In the genomic region with DNA sequence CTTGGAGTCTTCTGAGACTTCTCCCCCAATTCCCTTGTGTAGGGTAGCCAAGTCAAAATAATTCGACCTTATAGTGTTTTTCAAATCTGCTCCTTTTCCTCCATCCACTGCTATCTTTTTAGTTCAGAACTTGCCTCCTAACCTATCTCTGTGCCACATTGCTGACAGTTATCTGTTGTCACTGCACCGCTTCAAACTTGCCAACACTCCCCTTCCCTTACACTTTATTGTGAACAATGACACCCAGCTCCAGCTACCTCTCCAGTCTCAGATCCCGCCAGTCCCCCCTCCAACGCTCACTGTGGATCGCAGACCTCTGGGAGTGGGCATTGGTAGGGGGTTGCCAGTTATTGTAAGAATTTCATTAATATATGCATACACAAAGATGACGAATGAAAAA, we compare ENCODE assay signal across 1 cellular context.
TF ChIP-seq lines count a peak whose summit lies in the region.

No MANE protein-coding gene starts in this region.

TF ChIP-seq in K562, 482 proteins besides CTCF, POLR2A, EP300 and RAD21 (continued from another document):
- TF ChIP-seq TCF3 (CRISPR knock-in tag; IDR thresholded peaks at IDR 0.05): peak; percentile 90
- peak; percentile 77 to 79 for TF ChIP-seq TRIM24 (IDR thresholded peaks at IDR 0.05)
- TF ChIP-seq RBBP5 (IDR thresholded peaks at IDR 0.05; ENCODE audit: borderline replicate concordance, insufficient read depth, low read length, poor library complexity, severe bottlenecking): no peak
- TF ChIP-seq SREBF1 (IDR thresholded peaks at IDR 0.05; ENCODE audit: borderline replicate concordance, low read depth, low read length): no peak
- TF ChIP-seq, protein P1, sequence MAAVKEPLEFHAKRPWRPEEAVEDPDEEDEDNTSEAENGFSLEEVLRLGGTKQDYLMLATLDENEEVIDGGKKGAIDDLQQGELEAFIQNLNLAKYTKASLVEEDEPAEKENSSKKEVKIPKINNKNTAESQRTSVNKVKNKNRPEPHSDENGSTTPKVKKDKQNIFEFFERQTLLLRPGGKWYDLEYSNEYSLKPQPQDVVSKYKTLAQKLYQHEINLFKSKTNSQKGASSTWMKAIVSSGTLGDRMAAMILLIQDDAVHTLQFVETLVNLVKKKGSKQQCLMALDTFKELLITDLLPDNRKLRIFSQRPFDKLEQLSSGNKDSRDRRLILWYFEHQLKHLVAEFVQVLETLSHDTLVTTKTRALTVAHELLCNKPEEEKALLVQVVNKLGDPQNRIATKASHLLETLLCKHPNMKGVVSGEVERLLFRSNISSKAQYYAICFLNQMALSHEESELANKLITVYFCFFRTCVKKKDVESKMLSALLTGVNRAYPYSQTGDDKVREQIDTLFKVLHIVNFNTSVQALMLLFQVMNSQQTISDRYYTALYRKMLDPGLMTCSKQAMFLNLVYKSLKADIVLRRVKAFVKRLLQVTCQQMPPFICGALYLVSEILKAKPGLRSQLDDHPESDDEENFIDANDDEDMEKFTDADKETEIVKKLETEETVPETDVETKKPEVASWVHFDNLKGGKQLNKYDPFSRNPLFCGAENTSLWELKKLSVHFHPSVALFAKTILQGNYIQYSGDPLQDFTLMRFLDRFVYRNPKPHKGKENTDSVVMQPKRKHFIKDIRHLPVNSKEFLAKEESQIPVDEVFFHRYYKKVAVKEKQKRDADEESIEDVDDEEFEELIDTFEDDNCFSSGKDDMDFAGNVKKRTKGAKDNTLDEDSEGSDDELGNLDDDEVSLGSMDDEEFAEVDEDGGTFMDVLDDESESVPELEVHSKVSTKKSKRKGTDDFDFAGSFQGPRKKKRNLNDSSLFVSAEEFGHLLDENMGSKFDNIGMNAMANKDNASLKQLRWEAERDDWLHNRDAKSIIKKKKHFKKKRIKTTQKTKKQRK (IDR thresholded peaks at IDR 0.05; ENCODE audit: borderline replicate concordance, low read depth, low read length): no peak
- no peak for TF ChIP-seq ZNF584 (CRISPR knock-in tag; IDR thresholded peaks at IDR 0.05; ENCODE audit: low read depth)
- TF ChIP-seq POLR3G (IDR thresholded peaks at IDR 0.05; ENCODE audit: extremely low read depth, insufficient read length, insufficient replicate concordance): no peak
- TF ChIP-seq LEF1 (IDR thresholded peaks at IDR 0.05): no peak
- TF ChIP-seq SMAD1 (IDR thresholded peaks at IDR 0.05; ENCODE audit: low read depth, low read length, partially characterized antibody): no peak
- no peak for TF ChIP-seq CAMTA2 (CRISPR knock-in tag; conservative IDR thresholded peaks at IDR 0.05)
- no peak for TF ChIP-seq NR1H2 (CRISPR knock-in tag; IDR thresholded peaks at IDR 0.05)
- TF ChIP-seq, protein P2, sequence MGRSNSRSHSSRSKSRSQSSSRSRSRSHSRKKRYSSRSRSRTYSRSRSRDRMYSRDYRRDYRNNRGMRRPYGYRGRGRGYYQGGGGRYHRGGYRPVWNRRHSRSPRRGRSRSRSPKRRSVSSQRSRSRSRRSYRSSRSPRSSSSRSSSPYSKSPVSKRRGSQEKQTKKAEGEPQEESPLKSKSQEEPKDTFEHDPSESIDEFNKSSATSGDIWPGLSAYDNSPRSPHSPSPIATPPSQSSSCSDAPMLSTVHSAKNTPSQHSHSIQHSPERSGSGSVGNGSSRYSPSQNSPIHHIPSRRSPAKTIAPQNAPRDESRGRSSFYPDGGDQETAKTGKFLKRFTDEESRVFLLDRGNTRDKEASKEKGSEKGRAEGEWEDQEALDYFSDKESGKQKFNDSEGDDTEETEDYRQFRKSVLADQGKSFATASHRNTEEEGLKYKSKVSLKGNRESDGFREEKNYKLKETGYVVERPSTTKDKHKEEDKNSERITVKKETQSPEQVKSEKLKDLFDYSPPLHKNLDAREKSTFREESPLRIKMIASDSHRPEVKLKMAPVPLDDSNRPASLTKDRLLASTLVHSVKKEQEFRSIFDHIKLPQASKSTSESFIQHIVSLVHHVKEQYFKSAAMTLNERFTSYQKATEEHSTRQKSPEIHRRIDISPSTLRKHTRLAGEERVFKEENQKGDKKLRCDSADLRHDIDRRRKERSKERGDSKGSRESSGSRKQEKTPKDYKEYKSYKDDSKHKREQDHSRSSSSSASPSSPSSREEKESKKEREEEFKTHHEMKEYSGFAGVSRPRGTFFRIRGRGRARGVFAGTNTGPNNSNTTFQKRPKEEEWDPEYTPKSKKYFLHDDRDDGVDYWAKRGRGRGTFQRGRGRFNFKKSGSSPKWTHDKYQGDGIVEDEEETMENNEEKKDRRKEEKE (IDR thresholded peaks at IDR 0.05; ENCODE audit: borderline replicate concordance in 1 of 2, control insufficient read depth in 1 of 2, low read depth in 2 of 2, low read length in 1 of 2): no peak
- TF ChIP-seq ZNF699 (CRISPR knock-in tag; IDR thresholded peaks at IDR 0.05; ENCODE audit: insufficient replicate concordance): no peak
- no peak for TF ChIP-seq POLR3A (IDR thresholded peaks at IDR 0.05; ENCODE audit: borderline replicate concordance, extremely low read depth, insufficient read depth, insufficient read length)
- no peak for TF ChIP-seq EWSR1 (IDR thresholded peaks at IDR 0.05; ENCODE audit: borderline replicate concordance, low read depth, partially characterized antibody)
- TF ChIP-seq ZEB2 (IDR thresholded peaks at IDR 0.05): no peak
- TF ChIP-seq, protein P3, sequence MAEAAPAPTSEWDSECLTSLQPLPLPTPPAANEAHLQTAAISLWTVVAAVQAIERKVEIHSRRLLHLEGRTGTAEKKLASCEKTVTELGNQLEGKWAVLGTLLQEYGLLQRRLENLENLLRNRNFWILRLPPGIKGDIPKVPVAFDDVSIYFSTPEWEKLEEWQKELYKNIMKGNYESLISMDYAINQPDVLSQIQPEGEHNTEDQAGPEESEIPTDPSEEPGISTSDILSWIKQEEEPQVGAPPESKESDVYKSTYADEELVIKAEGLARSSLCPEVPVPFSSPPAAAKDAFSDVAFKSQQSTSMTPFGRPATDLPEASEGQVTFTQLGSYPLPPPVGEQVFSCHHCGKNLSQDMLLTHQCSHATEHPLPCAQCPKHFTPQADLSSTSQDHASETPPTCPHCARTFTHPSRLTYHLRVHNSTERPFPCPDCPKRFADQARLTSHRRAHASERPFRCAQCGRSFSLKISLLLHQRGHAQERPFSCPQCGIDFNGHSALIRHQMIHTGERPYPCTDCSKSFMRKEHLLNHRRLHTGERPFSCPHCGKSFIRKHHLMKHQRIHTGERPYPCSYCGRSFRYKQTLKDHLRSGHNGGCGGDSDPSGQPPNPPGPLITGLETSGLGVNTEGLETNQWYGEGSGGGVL (CRISPR knock-in tag; IDR thresholded peaks at IDR 0.05): no peak
- no peak for TF ChIP-seq BRD9 (IDR thresholded peaks at IDR 0.05; ENCODE audit: low read depth, partially characterized antibody)
- no peak for TF ChIP-seq KAT8 (IDR thresholded peaks at IDR 0.05; ENCODE audit: low read depth)
- TF ChIP-seq, protein P4, sequence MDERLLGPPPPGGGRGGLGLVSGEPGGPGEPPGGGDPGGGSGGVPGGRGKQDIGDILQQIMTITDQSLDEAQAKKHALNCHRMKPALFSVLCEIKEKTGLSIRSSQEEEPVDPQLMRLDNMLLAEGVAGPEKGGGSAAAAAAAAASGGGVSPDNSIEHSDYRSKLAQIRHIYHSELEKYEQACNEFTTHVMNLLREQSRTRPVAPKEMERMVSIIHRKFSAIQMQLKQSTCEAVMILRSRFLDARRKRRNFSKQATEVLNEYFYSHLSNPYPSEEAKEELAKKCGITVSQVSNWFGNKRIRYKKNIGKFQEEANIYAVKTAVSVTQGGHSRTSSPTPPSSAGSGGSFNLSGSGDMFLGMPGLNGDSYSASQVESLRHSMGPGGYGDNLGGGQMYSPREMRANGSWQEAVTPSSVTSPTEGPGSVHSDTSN (CRISPR knock-in tag; IDR thresholded peaks at IDR 0.05; ENCODE audit: low read depth): no peak
- TF ChIP-seq, protein P4 (tag; conservative IDR thresholded peaks at IDR 0.05; ENCODE audit: low read depth): no peak
- TF ChIP-seq POU5F1 (IDR thresholded peaks at IDR 0.05; ENCODE audit: borderline replicate concordance, low read depth, low read length, partially characterized antibody): no peak
- no peak for TF ChIP-seq ZFX (CRISPR knock-in tag; IDR thresholded peaks at IDR 0.05)
- TF ChIP-seq SMARCA4 (IDR thresholded peaks at IDR 0.05): peak; percentile 84
- no peak for TF ChIP-seq CBX1 (IDR thresholded peaks at IDR 0.05; ENCODE audit: low read depth)
- TF ChIP-seq PTBP1 (IDR thresholded peaks at IDR 0.05; ENCODE audit: low read depth, low read length): no peak
- no peak for TF ChIP-seq NR3C1 (CRISPR knock-in tag; IDR thresholded peaks at IDR 0.05)
- TF ChIP-seq NELFE (IDR thresholded peaks at IDR 0.05; ENCODE audit: insufficient read depth, insufficient read length): no peak
- TF ChIP-seq ZNF57 (CRISPR knock-in tag; IDR thresholded peaks at IDR 0.05): no peak
- no peak for TF ChIP-seq ZNF695 (CRISPR knock-in tag; IDR thresholded peaks at IDR 0.05)
- TF ChIP-seq ZNF282 (CRISPR knock-in tag; IDR thresholded peaks at IDR 0.05): no peak
- TF ChIP-seq, protein P5, sequence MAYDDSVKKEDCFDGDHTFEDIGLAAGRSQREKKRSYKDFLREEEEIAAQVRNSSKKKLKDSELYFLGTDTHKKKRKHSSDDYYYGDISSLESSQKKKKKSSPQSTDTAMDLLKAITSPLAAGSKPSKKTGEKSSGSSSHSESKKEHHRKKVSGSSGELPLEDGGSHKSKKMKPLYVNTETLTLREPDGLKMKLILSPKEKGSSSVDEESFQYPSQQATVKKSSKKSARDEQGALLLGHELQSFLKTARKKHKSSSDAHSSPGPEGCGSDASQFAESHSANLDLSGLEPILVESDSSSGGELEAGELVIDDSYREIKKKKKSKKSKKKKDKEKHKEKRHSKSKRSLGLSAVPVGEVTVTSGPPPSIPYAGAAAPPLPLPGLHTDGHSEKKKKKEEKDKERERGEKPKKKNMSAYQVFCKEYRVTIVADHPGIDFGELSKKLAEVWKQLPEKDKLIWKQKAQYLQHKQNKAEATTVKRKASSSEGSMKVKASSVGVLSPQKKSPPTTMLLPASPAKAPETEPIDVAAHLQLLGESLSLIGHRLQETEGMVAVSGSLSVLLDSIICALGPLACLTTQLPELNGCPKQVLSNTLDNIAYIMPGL (CRISPR knock-in tag; IDR thresholded peaks at IDR 0.05): no peak
